Comparison of ENCODE assay signal across 25 cellular contexts in genomic region chr12:108905725-108906124, GRCh38. TPM values are rescaled to one million over a fixed set of nuclear protein-coding genes. Genes with fewer than 3 reads are reported as not detected.
A peak's percentile ranks its signal among the peaks of the same experiment; 100 is the strongest.
DNase-seq lines count a peak whose midpoint lies in the region; ATAC-seq, FAIRE-seq and TF ChIP-seq lines count a peak whose summit lies in the region.
"Had no signal": no experiment of that assay in that cellular context is flagged by ENCODE, and none has a peak within 500 bp of the region (broad histone marks: within the 10 kb centered on the region; RNA-seq: fewer than 3 reads in every experiment).

No MANE protein-coding gene starts in this region.

- H3K27me3 ChIP-seq in K562 (ENCODE audit: control insufficient read depth in 2 of 2, insufficient read depth in 2 of 2, low read length in 2 of 2) (peaks cover 17 to 27% of the 10 kb centered on the region in 2 experiments; a peak in 4 of 5 replicates), small intestine (ENCODE audit: control insufficient read depth in 2 of 2, insufficient read depth in 2 of 2, low read length in 2 of 2) (no peaks in the 10 kb centered on the region), gastroesophageal sphincter (no peaks in the 10 kb centered on the region)
- H3K27me3 ChIP-seq: colonic mucosa, foreskin keratinocyte, Peyer's patch had no signal

- WGBS in K562 (ENCODE audit: insufficient coverage, low coverage, missing lambda C conversion rate), result 5% methylated on average over 5 of the region's 5 CpGs
- WGBS in small intestine, 3 donors, result 62 to 81% (median 68%) methylated on average over 5 of the region's 5 CpGs
- WGBS in gastroesophageal sphincter (ENCODE audit: low coverage in 1 of 2), 2 donors, result 72 to 73% methylated on average over 4 to 5 of the region's 5 CpGs

- intact Hi-C loops in K562 (cut with micrococcal nuclease), result no loop called here
- intact Hi-C loops in sciatic nerve (cut with DNase I), result no loop called here

- H3K27ac ChIP-seq in K562 (ENCODE audit: extremely low read depth, low read depth, low read length) (no peak overlapping the region), small intestine (ENCODE audit: low read depth in 1 of 2, low read length in 1 of 2) (no peak overlapping the region), gastroesophageal sphincter (no peak overlapping the region)
- H3K27ac ChIP-seq: colonic mucosa, foreskin keratinocyte, KMS-11, Peyer's patch, suprapubic skin had no signal

- H3K36me3 ChIP-seq in K562 (ENCODE audit: control insufficient read depth, insufficient read depth, low read length) (no peaks in the 10 kb centered on the region), small intestine (ENCODE audit: control insufficient read depth in 2 of 2, insufficient read depth in 2 of 2, low read length in 2 of 2) (no peaks in the 10 kb centered on the region), gastroesophageal sphincter (no peaks in the 10 kb centered on the region)
- H3K36me3 ChIP-seq: colonic mucosa, Peyer's patch, suprapubic skin had no signal

- TF ChIP-seq RAD21 in K562 (CRISPR knock-in tag; conservative IDR thresholded peaks at IDR 0.05 in 1 of 2, IDR thresholded peaks at IDR 0.05 in 1 of 2), result no peak

- H3K4me1 ChIP-seq in K562 (replicated peaks in 1 of 2; ENCODE audit: control insufficient read depth in 2 of 2, insufficient read depth in 2 of 2, low read length in 2 of 2) (no peaks in the 10 kb centered on the region), small intestine (ENCODE audit: control insufficient read depth in 2 of 2, insufficient read depth in 1 of 2, low read depth in 1 of 2, low read length in 1 of 2) (no peaks in the 10 kb centered on the region), gastroesophageal sphincter (no peaks in the 10 kb centered on the region)
- H3K4me1 ChIP-seq: colonic mucosa, foreskin keratinocyte, Peyer's patch, suprapubic skin had no signal

- CTCF ChIA-PET in K562 (lab: Yijun Ruan, JAX; ENCODE audit: low intra/inter-chr PET ratio), result no interaction called here
- CTCF ChIA-PET in activated CD8-positive, alpha-beta T cell treated with anti-CD3 and anti-CD28 coated beads, Interleukin-2, amount 10 ng/mL, durations not matched to agents 7 days and 5 days (lab: Charles Lee), result no interaction called here

- in situ Hi-C loops in K562 (cut with MboI), result no loop called here

- ATAC-seq in K562 (no peak), sciatic nerve (peak; percentile 44), gastroesophageal sphincter (no peak)
- no peak for ATAC-seq in activated CD8-positive, alpha-beta T cell treated with anti-CD3 and anti-CD28 coated beads, Interleukin-2, amount 10 ng/mL, durations not matched to agents 7 days and 5 days
- ATAC-seq: foreskin keratinocyte had no signal

- no peak overlapping the region for H3K4me2 ChIP-seq in K562 (ENCODE audit: insufficient read depth, low read length)
- H3K4me2 ChIP-seq: KMS-11, smooth muscle cell had no signal

- no TSS peak for BruUV-seq in K562 (replicated peaks; lab: Mats Ljungman, UMichigan)

- no peaks in the 10 kb centered on the region for H4K20me1 ChIP-seq in K562 (replicated peaks; ENCODE audit: control insufficient read depth, insufficient read depth, low read length)

- H3K79me2 ChIP-seq in K562 (ENCODE audit: control insufficient read depth, insufficient read depth, low read length), result no peaks in the 10 kb centered on the region

- no peak overlapping the region for H2AFZ ChIP-seq in K562 (ENCODE audit: low read depth, low read length)

- peak; percentile 61 for FAIRE-seq in GM19239 (lab: Jason Lieb, UNC)
- no peak for FAIRE-seq in K562 (lab: Jason Lieb, UNC)
- FAIRE-seq in small intestine (lab: Jason Lieb, UNC), result no peak
- FAIRE-seq: endothelial cell of umbilical vein, TTC549 had no signal

- H3K27me3 Mint-ChIP-seq in activated CD8-positive, alpha-beta T cell treated with anti-CD3 and anti-CD28 coated beads, Interleukin-2, amount 10 ng/mL, durations not matched to agents 7 days and 5 days (ENCODE audit: low read depth), result peaks cover 14% of the 10 kb centered on the region

- H3K4me1 Mint-ChIP-seq in activated CD8-positive, alpha-beta T cell treated with anti-CD3 and anti-CD28 coated beads, Interleukin-2, amount 10 ng/mL, durations not matched to agents 7 days and 5 days (ENCODE audit: low read depth), result no peaks in the 10 kb centered on the region
- H3K4me1 Mint-ChIP-seq: activated naive CD8-positive, alpha-beta T cell treated with anti-CD3 and anti-CD28 coated beads for 36 hours; brain had no signal

- H3K4me3 ChIP-seq in K562 (no peak overlapping the region), small intestine (ENCODE audit: low read depth in 1 of 2, low read length in 2 of 2) (no peak overlapping the region), gastroesophageal sphincter (no peak overlapping the region)
- H3K4me3 ChIP-seq: colonic mucosa, Peyer's patch, smooth muscle cell, suprapubic skin had no signal

- no peaks in the 10 kb centered on the region for H3K36me3 Mint-ChIP-seq in activated CD8-positive, alpha-beta T cell treated with anti-CD3 and anti-CD28 coated beads, Interleukin-2, amount 10 ng/mL, durations not matched to agents 7 days and 5 days (ENCODE audit: low read depth)
- H3K36me3 Mint-ChIP-seq: activated naive CD8-positive, alpha-beta T cell treated with anti-CD3 and anti-CD28 coated beads for 36 hours had no signal

- no peaks in the 10 kb centered on the region for H3K9me3 Mint-ChIP-seq in activated CD8-positive, alpha-beta T cell treated with anti-CD3 and anti-CD28 coated beads, Interleukin-2, amount 10 ng/mL, durations not matched to agents 7 days and 5 days (ENCODE audit: insufficient read depth)
- H3K9me3 Mint-ChIP-seq: activated naive CD8-positive, alpha-beta T cell treated with anti-CD3 and anti-CD28 coated beads for 36 hours; activated T-cell treated with anti-CD3 and anti-CD28 coated beads, Interleukin-2, amount 50 U/mL, for 24 hours; brain had no signal

- POLR2A ChIA-PET in K562 (lab: Yijun Ruan, JAX), result interaction anchor here (0.6 to 1.7 kb wide), 2 partner anchors 17 to 1375 kb away, joined by 3 to 4 read pairs; no protein-coding TSS in a partner anchor
- POLR2A ChIA-PET in activated CD8-positive, alpha-beta T cell treated with anti-CD3 and anti-CD28 coated beads, Interleukin-2, amount 10 ng/mL, durations not matched to agents 7 days and 5 days (lab: Charles Lee), result no interaction called here

- TF ChIP-seq CTCF in K562 (IDR thresholded peaks at IDR 0.05 in 2 of 3, conservative IDR thresholded peaks at IDR 0.05 in 1 of 3; ENCODE audit: insufficient read depth in 2 of 3, low read depth in 1 of 3, low read length in 3 of 3), result no peak
- TF ChIP-seq CTCF in gastroesophageal sphincter (IDR thresholded peaks at IDR 0.05), result no peak

- H3K9me3 ChIP-seq in K562 (replicated peaks; ENCODE audit: control insufficient read depth, insufficient read depth, low read depth, low read length) (no peaks in the 10 kb centered on the region), small intestine (ENCODE audit: control insufficient read depth, low read depth) (no peaks in the 10 kb centered on the region), gastroesophageal sphincter (no peaks in the 10 kb centered on the region)
- H3K9me3 ChIP-seq: colonic mucosa, Peyer's patch, suprapubic skin had no signal

- TF ChIP-seq EP300 in K562 (IDR thresholded peaks at IDR 0.05; ENCODE audit: low read length) (no peak), gastroesophageal sphincter (IDR thresholded peaks at IDR 0.05) (no peak)

- no peak overlapping the region for H3K9ac ChIP-seq in K562 (ENCODE audit: insufficient read depth in 1 of 2, low read depth in 2 of 2, low read length in 2 of 2)
- H3K9ac ChIP-seq: KMS-11 had no signal

- no peak overlapping the region for H3K4me3 Mint-ChIP-seq in activated CD8-positive, alpha-beta T cell treated with anti-CD3 and anti-CD28 coated beads, Interleukin-2, amount 10 ng/mL, durations not matched to agents 7 days and 5 days
- H3K4me3 Mint-ChIP-seq: activated naive CD8-positive, alpha-beta T cell treated with anti-CD3 and anti-CD28 coated beads for 36 hours; activated T-cell treated with anti-CD3 and anti-CD28 coated beads, Interleukin-2, amount 50 U/mL, for 24 hours; brain had no signal

- DNase-seq in GM19239 (ENCODE audit: insufficient read length, low spot score) (no peak), NOMO-1 treated with DMSO at 0.1 percent for 48 hours (lab: John Stamatoyannopoulos, UW; ENCODE audit: unreplicated experiment) (peak; percentile 87), K562 (ENCODE audit: extremely low read depth in 1 of 4, low spot score in 3 of 4) (no peak), sciatic nerve (ENCODE audit: low spot score) (no peak), small intestine (no peak), activated gamma-delta T cell treated with Interleukin-2 at 50 U/mL for 16 hours (no peak)
- DNase-seq in activated CD8-positive, alpha-beta T cell treated with anti-CD3 and anti-CD28 coated beads, Interleukin-2, amount 10 ng/mL, durations not matched to agents 7 days and 5 days, result no peak
- DNase-seq: activated CD4-positive, alpha-beta T cell treated with anti-CD3 and anti-CD28 coated beads, Interleukin-2, amount 50 U/mL, for 48 hours; activated naive CD8-positive, alpha-beta T cell treated with anti-CD3 and anti-CD28 coated beads for 36 hours; activated T-cell treated with anti-CD3 and anti-CD28 coated beads, Interleukin-2, amount 50 U/mL, for 24 hours; colonic mucosa; foreskin keratinocyte; HCEC 1CT; left cardiac atrium; NCI-H1417; NCI-H524 treated with DMSO at 0.1 percent for 48 hours; Peyer's patch; SW 1271 had no signal

- TF ChIP-seq POLR2A in K562 (conservative IDR thresholded peaks at IDR 0.05), result no peak
- TF ChIP-seq POLR2A in gastroesophageal sphincter (IDR thresholded peaks at IDR 0.05), result no peak

- H3K9me1 ChIP-seq in K562 (ENCODE audit: control insufficient read depth, insufficient read depth, low read length), result no peaks in the 10 kb centered on the region

- no peak overlapping the region for H3K27ac Mint-ChIP-seq in activated CD8-positive, alpha-beta T cell treated with anti-CD3 and anti-CD28 coated beads, Interleukin-2, amount 10 ng/mL, durations not matched to agents 7 days and 5 days
- H3K27ac Mint-ChIP-seq: activated naive CD8-positive, alpha-beta T cell treated with anti-CD3 and anti-CD28 coated beads for 36 hours; activated T-cell treated with anti-CD3 and anti-CD28 coated beads, Interleukin-2, amount 50 U/mL, for 24 hours; brain had no signal

RNA-seq across cellular contexts. Expression of gene DAO, which starts 25.8 kb away (rescaled TPM):
- total RNA-seq in K562 (2011; cell fraction: chromatin; rRNA removed; ENCODE audit: low replicate concordance), result not detected in 2 replicates
- total RNA-seq in K562 (2011; cell fraction: nucleolus; rRNA removed), result not detected in 2 replicates
- not detected in 2 replicates for total RNA-seq in K562 (2011; cell fraction: nucleoplasm; rRNA removed)
- total RNA-seq in K562 (2014; rRNA removed) (not detected in 2 replicates), K562 (2014; rRNA removed; fragmentation: Illumina TruSeq; extraction: Trizol) (not detected in 2 replicates), K562 (2015; rRNA removed; fragmentation: Illumina TruSeq; extraction: Trizol) (not detected in 2 replicates), K562 (2021) (not detected in 2 replicates), sciatic nerve (not detected), gastroesophageal sphincter (1 to 10 TPM in 1 of 4 donors, not detected in 3; 2.5 TPM)
- polyA plus RNA-seq in K562 (2011; rRNA removed) (not detected in 2 replicates), K562 (2014; fragmentation: Illumina TruSeq; extraction: Trizol) (not detected in 2 replicates), K562 (2014; fragmentation: Nextera tagmentation; extraction: Ambion mirVana) (not detected), K562 (2014; rRNA removed) (not detected in 2 replicates), small intestine (not detected)
- not detected in 2 replicates for polyA plus RNA-seq in K562 (2011; cell fraction: cytosol; rRNA removed)
- polyA plus RNA-seq in K562 (2011; cell fraction: nucleus; rRNA removed), result not detected in 2 replicates
- polyA plus RNA-seq in K562 (2012), result not detected in 2 replicates
- not detected in 2 replicates for polyA minus RNA-seq in K562 (2011; rRNA and poly(A)+ RNA removed)
- not detected in 2 replicates for polyA minus RNA-seq in K562 (2011; cell fraction: cytosol; rRNA and poly(A)+ RNA removed)
- not detected in 2 replicates for polyA minus RNA-seq in K562 (2011; cell fraction: nucleus; rRNA and poly(A)+ RNA removed)
- not detected for total RNA-seq in activated CD8-positive, alpha-beta T cell treated with anti-CD3 and anti-CD28 coated beads, Interleukin-2, amount 10 ng/mL, durations not matched to agents 7 days and 5 days
- total RNA-seq: activated naive CD8-positive, alpha-beta T cell treated with anti-CD3 and anti-CD28 coated beads for 36 hours; endothelial cell of umbilical vein; foreskin keratinocyte; left cardiac atrium; smooth muscle cell; suprapubic skin had no signal
- polyA plus RNA-seq: endothelial cell of umbilical vein, foreskin keratinocyte, smooth muscle cell had no signal

RNA-seq across cellular contexts. Expression of gene SSH1, which starts 48.3 kb away (rescaled TPM):
- 12.8 and 19.4 TPM in 2 replicates for total RNA-seq in K562 (2011; cell fraction: chromatin; rRNA removed; ENCODE audit: low replicate concordance)
- total RNA-seq in K562 (2011; cell fraction: nucleolus; rRNA removed), result 8.0 and 10.2 TPM in 2 replicates
- 7.7 and 9.5 TPM in 2 replicates for total RNA-seq in K562 (2011; cell fraction: nucleoplasm; rRNA removed)
- total RNA-seq in K562 (2014; rRNA removed), result 2.0 and 2.9 TPM in 2 replicates
- total RNA-seq in K562 (2014; rRNA removed; fragmentation: Illumina TruSeq; extraction: Trizol), result 2.3 and 2.5 TPM in 2 replicates
- 1.7 and 2.2 TPM in 2 replicates for total RNA-seq in K562 (2015; rRNA removed; fragmentation: Illumina TruSeq; extraction: Trizol)
- 5.5 and 6.5 TPM in 2 replicates for total RNA-seq in K562 (2021)
- 3.4 and 4.2 TPM in 2 replicates for polyA plus RNA-seq in K562 (2011; rRNA removed)
- polyA plus RNA-seq in K562 (2011; cell fraction: cytosol; rRNA removed), result 2.8 and 3.3 TPM in 2 replicates
- polyA plus RNA-seq in K562 (2011; cell fraction: nucleus; rRNA removed), result 4.0 and 4.1 TPM in 2 replicates
- polyA plus RNA-seq in K562 (2012), result 3.3 and 5.5 TPM in 2 replicates
- polyA plus RNA-seq in K562 (2014; fragmentation: Illumina TruSeq; extraction: Trizol), result 2.5 and 3.1 TPM in 2 replicates
- polyA plus RNA-seq in K562 (2014; fragmentation: Nextera tagmentation; extraction: Ambion mirVana), result under 1 TPM; 0.41 to 0.45 TPM
- 2.3 and 2.8 TPM in 2 replicates for polyA plus RNA-seq in K562 (2014; rRNA removed)
- 4.5 and 5.0 TPM in 2 replicates for polyA minus RNA-seq in K562 (2011; rRNA and poly(A)+ RNA removed)
- 2.5 and 4.4 TPM in 2 replicates for polyA minus RNA-seq in K562 (2011; cell fraction: cytosol; rRNA and poly(A)+ RNA removed)
- 4.7 and 5.2 TPM in 2 replicates for polyA minus RNA-seq in K562 (2011; cell fraction: nucleus; rRNA and poly(A)+ RNA removed)
- 74.3 TPM for total RNA-seq in sciatic nerve
- total RNA-seq in activated CD8-positive, alpha-beta T cell treated with anti-CD3 and anti-CD28 coated beads, Interleukin-2, amount 10 ng/mL, durations not matched to agents 7 days and 5 days, result 10 to 100 TPM; 27.5 to 29.8 TPM
- polyA plus RNA-seq in small intestine, result 1 to 10 TPM; 1.6 to 7.0 (median 2.2) TPM
- total RNA-seq in gastroesophageal sphincter, result 10 to 100 TPM; 16.2 to 35.0 (median 17.2) TPM
